16 cellular contexts compared by ENCODE assay signal in genomic region chr15:73605759-73606423, GRCh38.
"Had no signal": no experiment of that assay in that cellular context is flagged by ENCODE, and none has a peak within 500 bp of the region (broad histone marks: within the 10 kb centered on the region; RNA-seq: fewer than 3 reads in every experiment).

No MANE protein-coding gene starts in this region.

- H3K9me3 Mint-ChIP-seq: activated naive CD4-positive, alpha-beta T cell treated with anti-CD3 and anti-CD28 coated beads, Interleukin-2, amount 50 U/mL, for 72 hours; neural crest cell; stimulated activated naive CD8-positive, alpha-beta T cell treated with anti-CD3 and anti-CD28 coated beads, Interleukin-15, Interleukin-2, amounts not matched to agents 100 ng/mL and 50 ng/mL, for 24 hours had no signal

- ATAC-seq: activated naive CD4-positive, alpha-beta T cell treated with anti-CD3 and anti-CD28 coated beads, Interleukin-2, amount 50 U/mL, for 72 hours; esophagus mucosa; left lobe of liver had no signal

- H3K27ac Mint-ChIP-seq: activated naive CD4-positive, alpha-beta T cell treated with anti-CD3 and anti-CD28 coated beads, Interleukin-2, amount 50 U/mL, for 72 hours; stimulated activated naive CD8-positive, alpha-beta T cell treated with anti-CD3 and anti-CD28 coated beads, Interleukin-15, Interleukin-2, amounts not matched to agents 100 ng/mL and 50 ng/mL, for 24 hours had no signal

- H3K9me3 ChIP-seq: ovary had no signal

- H3K27me3 ChIP-seq: brain microvascular endothelial cell, ovary had no signal

- DNase-seq: activated CD4-positive, alpha-beta T cell treated with anti-CD3 and anti-CD28 coated beads, Interleukin-2, amount 50 U/mL, for 4 hours; activated CD4-positive, CD25-positive, alpha-beta regulatory T cell treated with anti-CD3 and anti-CD28 coated beads, Interleukin-2, amount 50 U/mL, for 72 hours; activated T-cell treated with anti-CD3 and anti-CD28 coated beads, Interleukin-2, amount 50 U/mL, for 1 hour; amygdala; brain microvascular endothelial cell; cerebellar nuclear complex; ovary; stimulated activated CD4-positive, alpha-beta T cell treated with anti-CD3 and anti-CD28 coated beads, Interleukin-15, amount 100 ng/mL, for 24 hours; stimulated activated CD4-positive, alpha-beta T cell treated with anti-CD3 and anti-CD28 coated beads, Interleukin-4, amount 100 ng/mL, for 24 hours had no signal

- H3K27ac ChIP-seq: brain microvascular endothelial cell, ovary had no signal

- H3K4me1 Mint-ChIP-seq: neural crest cell had no signal

- H3K36me3 ChIP-seq: brain microvascular endothelial cell, ovary had no signal

- H3K4me3 ChIP-seq: ovary had no signal

- FAIRE-seq: endometrium, islet of Langerhans had no signal

- H3K36me3 Mint-ChIP-seq: activated naive CD4-positive, alpha-beta T cell treated with anti-CD3 and anti-CD28 coated beads, Interleukin-2, amount 50 U/mL, for 72 hours had no signal

- H3K27me3 Mint-ChIP-seq: stimulated activated naive CD8-positive, alpha-beta T cell treated with anti-CD3 and anti-CD28 coated beads, Interleukin-15, Interleukin-2, amounts not matched to agents 100 ng/mL and 50 ng/mL, for 24 hours had no signal

- H3K4me3 Mint-ChIP-seq: neural crest cell; stimulated activated naive CD8-positive, alpha-beta T cell treated with anti-CD3 and anti-CD28 coated beads, Interleukin-15, Interleukin-2, amounts not matched to agents 100 ng/mL and 50 ng/mL, for 24 hours had no signal
